ENCODE assay signal across 15 cellular contexts in the genomic region with DNA sequence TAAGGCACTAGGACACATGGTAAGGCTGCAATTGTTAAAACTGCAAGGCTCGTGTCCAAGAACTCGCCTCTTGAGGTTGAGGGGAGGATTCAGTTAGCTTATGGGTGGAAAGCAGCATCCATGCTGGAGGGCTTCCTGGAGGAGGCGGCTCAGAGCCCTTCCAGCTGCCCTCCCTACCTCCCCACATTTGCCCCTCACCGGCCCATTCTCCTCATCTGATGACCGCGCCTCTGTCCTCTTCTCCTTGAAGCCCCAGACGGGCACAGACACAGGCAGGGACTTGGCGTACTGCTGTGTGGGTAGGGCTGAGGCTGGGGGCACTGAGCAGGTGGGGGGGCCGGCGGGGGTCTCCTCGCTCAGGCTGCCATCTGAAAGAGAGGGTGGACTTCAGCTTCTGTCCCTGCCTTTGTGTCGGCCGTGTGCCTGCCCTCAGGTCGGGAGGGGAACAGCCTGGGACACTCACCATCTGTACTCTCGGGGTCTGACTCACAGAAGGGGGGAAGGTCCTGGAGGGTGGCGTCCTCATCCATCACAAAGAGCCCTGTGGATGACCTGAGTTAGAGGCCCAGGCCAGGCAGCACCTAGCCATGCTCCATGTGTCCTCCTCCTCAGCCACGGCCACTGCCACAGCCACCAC. TPM values are rescaled to one million over a fixed set of nuclear protein-coding genes. Genes with fewer than 3 reads are reported as not detected.
DNase-seq lines count a peak whose midpoint lies in the region; ATAC-seq, FAIRE-seq and TF ChIP-seq lines count a peak whose summit lies in the region.
"Had no signal": no experiment of that assay in that cellular context is flagged by ENCODE, and none has a peak within 500 bp of the region (broad histone marks: within the 10 kb centered on the region; RNA-seq: fewer than 3 reads in every experiment).

No MANE protein-coding gene starts in this region.

- peaks cover 4% of the 10 kb centered on the region for H3K9me1 ChIP-seq in K562 (ENCODE audit: control insufficient read depth, insufficient read depth, low read length)

- BruUV-seq in HCT116 (replicated peaks; lab: Mats Ljungman, UMichigan): no TSS peak
- no TSS peak for BruUV-seq in K562 (replicated peaks; lab: Mats Ljungman, UMichigan)

- no peak overlapping the region for H3K4me3 ChIP-seq in BLaER1 treated with 17β-estradiol and CSF1 and Interleukin-3, amounts not matched to agents 10 nM and 100 nM
- no peak overlapping the region for H3K4me3 ChIP-seq in HCT116 (replicated peaks in 1 of 2; ENCODE audit: low read depth in 1 of 2, low read length in 2 of 2)
- H3K4me3 ChIP-seq in K562: no peak overlapping the region
- H3K4me3 ChIP-seq: cardiac muscle cell had no signal

- peak overlapping the region; percentile 87 for H3K4me3 Mint-ChIP-seq in neural crest cell

- in situ Hi-C loops in K562 (cut with MboI): loop anchor here (10.0 kb wide), 1 partner anchor 377 kb away; a partner anchor contains a TSS

- peaks cover 0 to 6% (median 4%) of the 10 kb centered on the region in 11 experiments; a peak in 13 of 22 replicates for H4K20me1 ChIP-seq in BLaER1 treated with 17β-estradiol and CSF1 and Interleukin-3, amounts not matched to agents 10 nM and 100 nM
- no peaks in the 10 kb centered on the region for H4K20me1 ChIP-seq in HCT116 (ENCODE audit: insufficient read depth)
- H4K20me1 ChIP-seq in K562 (replicated peaks; ENCODE audit: control insufficient read depth, insufficient read depth, low read length): peaks cover 4% of the 10 kb centered on the region; the same call in 1 of the 2 replicates

- peak overlapping the region; percentile 92 for H3K27ac Mint-ChIP-seq in neural crest cell (ENCODE audit: unreplicated experiment)
- H3K27ac Mint-ChIP-seq: activated naive CD4-positive, alpha-beta T cell treated with anti-CD3 and anti-CD28 coated beads, Interleukin-2, amount 50 U/mL, for 24 hours had no signal

- H3K27me3 ChIP-seq in BLaER1 treated with 17β-estradiol and CSF1 and Interleukin-3, amounts not matched to agents 10 nM and 100 nM: no peaks in the 10 kb centered on the region
- H3K27me3 ChIP-seq in HCT116 (ENCODE audit: insufficient read depth, low read length) (no peaks in the 10 kb centered on the region), K562 (ENCODE audit: control insufficient read depth in 2 of 2, insufficient read depth in 2 of 2, low read length in 2 of 2) (no peaks in the 10 kb centered on the region)
- H3K27me3 ChIP-seq: cardiac muscle cell had no signal

- H3K27me3 Mint-ChIP-seq in neural crest cell (ENCODE audit: low read depth): peaks cover 9% of the 10 kb centered on the region
- H3K27me3 Mint-ChIP-seq: activated naive CD4-positive, alpha-beta T cell treated with anti-CD3 and anti-CD28 coated beads, Interleukin-2, amount 50 U/mL, for 24 hours had no signal

- H3K9me3 Mint-ChIP-seq in neural crest cell: no peaks in the 10 kb centered on the region
- H3K9me3 Mint-ChIP-seq: activated naive CD4-positive, alpha-beta T cell treated with anti-CD3 and anti-CD28 coated beads, Interleukin-2, amount 50 U/mL, for 24 hours had no signal

- intact Hi-C loops in HCT116 (cut with micrococcal nuclease) (no loop called here), K562 (cut with micrococcal nuclease) (loop anchor here (10.0 kb wide), 1 partner anchor 157 kb away; no protein-coding TSS in a partner anchor)

- no peak for FAIRE-seq in K562 (lab: Jason Lieb, UNC)

- peak overlapping the region in 6 of 11 experiments; percentile 64 to 99 (median 92); a peak in 9 of 22 replicates for H3K4me2 ChIP-seq in BLaER1 treated with 17β-estradiol and CSF1 and Interleukin-3, amounts not matched to agents 10 nM and 100 nM
- H3K4me2 ChIP-seq in HCT116 (ENCODE audit: low read length) (peak overlapping the region; percentile 79; the same call in 1 of the 2 replicates), K562 (ENCODE audit: insufficient read depth, low read length) (no peak overlapping the region)

- H3K4me1 ChIP-seq in BLaER1 treated with 17β-estradiol and CSF1 and Interleukin-3, amounts not matched to agents 10 nM and 100 nM: peaks cover 42 to 79% (median 62%) of the 10 kb centered on the region in 10 experiments
- H3K4me1 ChIP-seq in HCT116 (ENCODE audit: control insufficient read depth in 1 of 2, insufficient read depth in 2 of 2, low read length in 2 of 2) (peaks cover 21 to 50% of the 10 kb centered on the region in 2 experiments; a peak in 3 of 4 replicates), K562 (replicated peaks in 1 of 2; ENCODE audit: control insufficient read depth in 2 of 2, insufficient read depth in 2 of 2, low read length in 2 of 2) (peaks cover 29 to 90% of the 10 kb centered on the region in 2 experiments)

- H3K79me2 ChIP-seq in HCT116 (ENCODE audit: insufficient read depth, low read length): peaks cover 31% of the 10 kb centered on the region
- peaks cover 45% of the 10 kb centered on the region for H3K79me2 ChIP-seq in K562 (ENCODE audit: control insufficient read depth, insufficient read depth, low read length)

- H3K36me3 Mint-ChIP-seq in neural crest cell (ENCODE audit: low read depth): no peaks in the 10 kb centered on the region
- H3K36me3 Mint-ChIP-seq: activated naive CD4-positive, alpha-beta T cell treated with anti-CD3 and anti-CD28 coated beads, Interleukin-2, amount 50 U/mL, for 24 hours had no signal

- no peaks in the 10 kb centered on the region for H3K9me3 ChIP-seq in BLaER1 treated with 17β-estradiol and CSF1 and Interleukin-3, amounts not matched to agents 10 nM and 100 nM (replicated peaks in 1 of 11)
- H3K9me3 ChIP-seq in HCT116 (ENCODE audit: control insufficient read depth in 1 of 2, insufficient read depth in 1 of 2, low read depth in 1 of 2, low read length in 2 of 2) (no peaks in the 10 kb centered on the region), K562 (replicated peaks; ENCODE audit: control insufficient read depth, insufficient read depth, low read depth, low read length) (no peaks in the 10 kb centered on the region)

- POLR2A ChIA-PET in HCT116 (lab: Charles Lee) (no interaction called here), K562 (lab: Yijun Ruan, JAX) (no interaction called here)

- ATAC-seq in HCT116 (no peak), K562 (no peak)
- ATAC-seq: left colon had no signal

- no peak for TF ChIP-seq RAD21 in HCT116 (IDR thresholded peaks at IDR 0.05; ENCODE audit: low read depth)
- TF ChIP-seq RAD21 in K562 (CRISPR knock-in tag; conservative IDR thresholded peaks at IDR 0.05 in 1 of 2, IDR thresholded peaks at IDR 0.05 in 1 of 2): no peak

- DNase-seq in HCT116 (ENCODE audit: low read depth, low spot score) (no peak), K562 (ENCODE audit: extremely low read depth in 1 of 4, low spot score in 3 of 4) (no peak), neural crest cell (ENCODE audit: low read depth, low spot score) (no peak), mesenteric fat pad (ENCODE audit: low spot score) (no peak), NCI-H526 (lab: John Stamatoyannopoulos, UW) (no peak), OCI-M2 (lab: John Stamatoyannopoulos, UW; ENCODE audit: unreplicated experiment) (no peak)
- DNase-seq: C1 segment of cervical spinal cord, DMS79 treated with DMSO at 0.1 percent for 48 hours, left colon, NCI-H1105 treated with DMSO at 0.1 percent for 48 hours, NCI-H226 had no signal

- CTCF ChIA-PET in HCT116 (lab: Charles Lee) (no interaction called here), K562 (lab: Yijun Ruan, JAX; ENCODE audit: low intra/inter-chr PET ratio) (interaction anchor here (0.7 kb wide), 1 partner anchor 69 kb away, joined by 3 read pairs; no protein-coding TSS in a partner anchor)

- TF ChIP-seq POLR2A in HCT116 (IDR thresholded peaks at IDR 0.05; ENCODE audit: borderline replicate concordance, extremely low read depth, insufficient read depth, insufficient read length): no peak
- TF ChIP-seq POLR2A in K562 (conservative IDR thresholded peaks at IDR 0.05): no peak

- peaks cover 0 to 40% (median 13%) of the 10 kb centered on the region in 11 experiments; a peak in 13 of 22 replicates for H3K36me3 ChIP-seq in BLaER1 treated with 17β-estradiol and CSF1 and Interleukin-3, amounts not matched to agents 10 nM and 100 nM
- peaks cover 0 to 9% of the 10 kb centered on the region in 2 experiments; a peak in 1 of 4 replicates for H3K36me3 ChIP-seq in HCT116 (ENCODE audit: control insufficient read depth in 1 of 2, insufficient read depth in 2 of 2, low read length in 2 of 2)
- peaks cover 44% of the 10 kb centered on the region for H3K36me3 ChIP-seq in K562 (ENCODE audit: control insufficient read depth, insufficient read depth, low read length)
- H3K36me3 ChIP-seq: cardiac muscle cell had no signal

- TF ChIP-seq EP300 in K562 (IDR thresholded peaks at IDR 0.05; ENCODE audit: low read length): no peak

- 92% methylated on average over 10 of the region's 17 CpGs for WGBS in K562 (ENCODE audit: insufficient coverage, low coverage, missing lambda C conversion rate)

- H3K9me2 ChIP-seq in HCT116 (ENCODE audit: insufficient read depth): no peaks in the 10 kb centered on the region

- peak overlapping the region in 9 of 11 experiments; percentile 16 to 98 (median 34); a peak in 10 of 22 replicates for H3K9ac ChIP-seq in BLaER1 treated with 17β-estradiol and CSF1 and Interleukin-3, amounts not matched to agents 10 nM and 100 nM
- H3K9ac ChIP-seq in HCT116 (ENCODE audit: low read length) (no peak overlapping the region), K562 (ENCODE audit: insufficient read depth in 1 of 2, low read depth in 2 of 2, low read length in 2 of 2) (peak overlapping the region in 1 of 2 experiments; percentile 81; a peak in 2 of 4 replicates)

- H2AFZ ChIP-seq in HCT116 (ENCODE audit: low read depth, low read length, poor library complexity, severe bottlenecking) (no peak overlapping the region), K562 (ENCODE audit: low read depth, low read length) (no peak overlapping the region)

- no peak for TF ChIP-seq CTCF in HCT116 (IDR thresholded peaks at IDR 0.05 in 2 of 3, conservative IDR thresholded peaks at IDR 0.05 in 1 of 3; ENCODE audit: borderline replicate concordance in 1 of 3, insufficient read depth in 1 of 3, low read depth in 2 of 3, low read length in 2 of 3)
- TF ChIP-seq CTCF in K562 (IDR thresholded peaks at IDR 0.05 in 2 of 3, conservative IDR thresholded peaks at IDR 0.05 in 1 of 3; ENCODE audit: insufficient read depth in 2 of 3, low read depth in 1 of 3, low read length in 3 of 3): no peak
- no peak for TF ChIP-seq CTCF in neural crest cell (conservative IDR thresholded peaks at IDR 0.05)

- peak overlapping the region in 5 of 11 experiments; percentile 8 to 52 (median 25); a peak in 9 of 22 replicates for H3K27ac ChIP-seq in BLaER1 treated with 17β-estradiol and CSF1 and Interleukin-3, amounts not matched to agents 10 nM and 100 nM
- peak overlapping the region; percentile 83 for H3K27ac ChIP-seq in HCT116 (ENCODE audit: low read depth, low read length)
- peak overlapping the region; percentile 26; the same call in 2 of the 3 replicates for H3K27ac ChIP-seq in K562 (ENCODE audit: extremely low read depth, low read depth, low read length)

- peaks cover 33% of the 10 kb centered on the region for H3K4me1 Mint-ChIP-seq in neural crest cell

- RAD21 ChIA-PET in HCT116 (lab: Charles Lee; ENCODE audit: low non-redundant PET in 1 of 2, low total read pairs in 2 of 2, uncharacterized antibody in 2 of 2, unreplicated experiment in 2 of 2): no interaction called here

RNA-seq across cellular contexts. Expression of a gene that starts 4.1 kb away (rescaled TPM):
- total RNA-seq in HCT116 (2021; ENCODE audit: unreplicated experiment) (129 TPM), K562 (2014; rRNA removed) (56.0 and 59.3 TPM in 2 replicates), K562 (2014; rRNA removed; fragmentation: Illumina TruSeq; extraction: Trizol) (12.3 and 18.1 TPM in 2 replicates), K562 (2015; rRNA removed; fragmentation: Illumina TruSeq; extraction: Trizol) (25.3 and 29.4 TPM in 2 replicates), K562 (2021) (84.9 and 85.4 TPM in 2 replicates), neural crest cell (131 and 135 TPM in 2 replicates), mesenteric fat pad (57.6 TPM)
- 53.4 and 61.0 TPM in 2 replicates for polyA plus RNA-seq in HCT116 (2012)
- 168 and 404 TPM in 2 replicates for total RNA-seq in K562 (2011; cell fraction: chromatin; rRNA removed; ENCODE audit: low replicate concordance)
- 252 and 258 TPM in 2 replicates for total RNA-seq in K562 (2011; cell fraction: nucleolus; rRNA removed)
- total RNA-seq in K562 (2011; cell fraction: nucleoplasm; rRNA removed): 178 and 185 TPM in 2 replicates
- polyA plus RNA-seq in K562 (2011; rRNA removed) (13.7 and 21.3 TPM in 2 replicates), K562 (2014; fragmentation: Illumina TruSeq; extraction: Trizol) (26.7 and 30.0 TPM in 2 replicates), K562 (2014; fragmentation: Nextera tagmentation; extraction: Ambion mirVana) (1 to 10 TPM; 2.8 to 3.1 TPM), K562 (2014; rRNA removed) (64.0 and 71.3 TPM in 2 replicates)
- polyA plus RNA-seq in K562 (2011; cell fraction: cytosol; rRNA removed): 12.2 and 25.9 TPM in 2 replicates
- 123 and 164 TPM in 2 replicates for polyA plus RNA-seq in K562 (2011; cell fraction: nucleus; rRNA removed)
- 56.7 and 64.2 TPM in 2 replicates for polyA plus RNA-seq in K562 (2012)
- 6.7 and 8.2 TPM in 2 replicates for polyA minus RNA-seq in K562 (2011; rRNA and poly(A)+ RNA removed)
- 22.8 and 136 TPM in 2 replicates for polyA minus RNA-seq in K562 (2011; cell fraction: cytosol; rRNA and poly(A)+ RNA removed)
- polyA minus RNA-seq in K562 (2011; cell fraction: nucleus; rRNA and poly(A)+ RNA removed): 48.2 and 49.9 TPM in 2 replicates

RNA-seq across cellular contexts. Expression of a gene that starts 5.7 kb away (rescaled TPM):
- 70.6 TPM for total RNA-seq in HCT116 (2021; ENCODE audit: unreplicated experiment)
- 49.3 and 54.5 TPM in 2 replicates for polyA plus RNA-seq in HCT116 (2012)
- 24.5 and 49.9 TPM in 2 replicates for total RNA-seq in K562 (2011; cell fraction: chromatin; rRNA removed; ENCODE audit: low replicate concordance)
- total RNA-seq in K562 (2011; cell fraction: nucleolus; rRNA removed): 34.3 and 39.9 TPM in 2 replicates
- total RNA-seq in K562 (2011; cell fraction: nucleoplasm; rRNA removed): 26.9 and 29.9 TPM in 2 replicates
- 25.7 and 33.8 TPM in 2 replicates for total RNA-seq in K562 (2014; rRNA removed)
- 5.7 and 6.9 TPM in 2 replicates for total RNA-seq in K562 (2014; rRNA removed; fragmentation: Illumina TruSeq; extraction: Trizol)
- total RNA-seq in K562 (2015; rRNA removed; fragmentation: Illumina TruSeq; extraction: Trizol): 13.5 and 14.4 TPM in 2 replicates
- 50.1 and 50.3 TPM in 2 replicates for total RNA-seq in K562 (2021)
- 17.1 and 22.4 TPM in 2 replicates for polyA plus RNA-seq in K562 (2011; rRNA removed)
- polyA plus RNA-seq in K562 (2011; cell fraction: cytosol; rRNA removed): 34.5 and 68.9 TPM in 2 replicates
- 33.2 and 55.4 TPM in 2 replicates for polyA plus RNA-seq in K562 (2011; cell fraction: nucleus; rRNA removed)
- 31.8 and 37.6 TPM in 2 replicates for polyA plus RNA-seq in K562 (2012)
- polyA plus RNA-seq in K562 (2014; fragmentation: Illumina TruSeq; extraction: Trizol): 39.0 and 40.7 TPM in 2 replicates
- 1 to 10 TPM; 1.2 TPM for polyA plus RNA-seq in K562 (2014; fragmentation: Nextera tagmentation; extraction: Ambion mirVana)
- 38.2 and 45.4 TPM in 2 replicates for polyA plus RNA-seq in K562 (2014; rRNA removed)
- 7.8 and 10.3 TPM in 2 replicates for polyA minus RNA-seq in K562 (2011; rRNA and poly(A)+ RNA removed)
- polyA minus RNA-seq in K562 (2011; cell fraction: cytosol; rRNA and poly(A)+ RNA removed): 17.4 and 21.4 TPM in 2 replicates
- polyA minus RNA-seq in K562 (2011; cell fraction: nucleus; rRNA and poly(A)+ RNA removed): 18.2 and 22.4 TPM in 2 replicates
- 38.6 and 39.6 TPM in 2 replicates for total RNA-seq in neural crest cell
- total RNA-seq in mesenteric fat pad: 38.8 TPM

RNA-seq across cellular contexts. Expression of a gene that starts 6.0 kb away (rescaled TPM):
- total RNA-seq in HCT116 (2021; ENCODE audit: unreplicated experiment) (32.9 TPM), K562 (2014; rRNA removed) (3.8 and 6.8 TPM in 2 replicates), K562 (2014; rRNA removed; fragmentation: Illumina TruSeq; extraction: Trizol) (2.6 and 3.2 TPM in 2 replicates), K562 (2015; rRNA removed; fragmentation: Illumina TruSeq; extraction: Trizol) (2.4 and 3.5 TPM in 2 replicates), K562 (2021) (14.2 and 16.0 TPM in 2 replicates), neural crest cell (30.5 and 34.5 TPM in 2 replicates), mesenteric fat pad (39.9 TPM)
- polyA plus RNA-seq in HCT116 (2012): 25.9 and 27.8 TPM in 2 replicates
- total RNA-seq in K562 (2011; cell fraction: chromatin; rRNA removed; ENCODE audit: low replicate concordance): 34.8 and 78.7 TPM in 2 replicates
- 40.9 and 43.4 TPM in 2 replicates for total RNA-seq in K562 (2011; cell fraction: nucleolus; rRNA removed)
- total RNA-seq in K562 (2011; cell fraction: nucleoplasm; rRNA removed): 33.2 and 34.5 TPM in 2 replicates
- polyA plus RNA-seq in K562 (2011; rRNA removed) (7.4 and 10.5 TPM in 2 replicates), K562 (2014; fragmentation: Illumina TruSeq; extraction: Trizol) (8.7 and 11.7 TPM in 2 replicates), K562 (2014; fragmentation: Nextera tagmentation; extraction: Ambion mirVana) (under 1 TPM; 0.42 to 0.46 TPM), K562 (2014; rRNA removed) (14.7 and 18.2 TPM in 2 replicates)
- 8.7 and 14.7 TPM in 2 replicates for polyA plus RNA-seq in K562 (2011; cell fraction: cytosol; rRNA removed)
- 33.2 and 48.4 TPM in 2 replicates for polyA plus RNA-seq in K562 (2011; cell fraction: nucleus; rRNA removed)
- polyA plus RNA-seq in K562 (2012): 15.8 and 16.9 TPM in 2 replicates
- 5.7 and 7.2 TPM in 2 replicates for polyA minus RNA-seq in K562 (2011; rRNA and poly(A)+ RNA removed)
- polyA minus RNA-seq in K562 (2011; cell fraction: cytosol; rRNA and poly(A)+ RNA removed): 9.1 and 9.2 TPM in 2 replicates
- 12.3 and 15.3 TPM in 2 replicates for polyA minus RNA-seq in K562 (2011; cell fraction: nucleus; rRNA and poly(A)+ RNA removed)

RNA-seq across cellular contexts. Expression of a gene that starts 20.5 kb away (rescaled TPM):
- total RNA-seq in HCT116 (2021; ENCODE audit: unreplicated experiment) (236 TPM), K562 (2014; rRNA removed) (61.3 and 79.5 TPM in 2 replicates), K562 (2014; rRNA removed; fragmentation: Illumina TruSeq; extraction: Trizol) (14.0 and 23.3 TPM in 2 replicates), K562 (2015; rRNA removed; fragmentation: Illumina TruSeq; extraction: Trizol) (43.5 and 44.6 TPM in 2 replicates), K562 (2021) (156 and 169 TPM in 2 replicates), neural crest cell (453 and 466 TPM in 2 replicates), mesenteric fat pad (99.4 TPM)
- 179 and 183 TPM in 2 replicates for polyA plus RNA-seq in HCT116 (2012)
- total RNA-seq in K562 (2011; cell fraction: chromatin; rRNA removed; ENCODE audit: low replicate concordance): 128 and 364 TPM in 2 replicates
- total RNA-seq in K562 (2011; cell fraction: nucleolus; rRNA removed): 274 and 281 TPM in 2 replicates
- total RNA-seq in K562 (2011; cell fraction: nucleoplasm; rRNA removed): 195 and 218 TPM in 2 replicates
- polyA plus RNA-seq in K562 (2011; rRNA removed) (33.0 and 58.6 TPM in 2 replicates), K562 (2014; fragmentation: Illumina TruSeq; extraction: Trizol) (61.7 and 81.3 TPM in 2 replicates), K562 (2014; fragmentation: Nextera tagmentation; extraction: Ambion mirVana) (1 to 10 TPM; 4.9 to 9.3 TPM), K562 (2014; rRNA removed) (68.1 and 75.0 TPM in 2 replicates)
- polyA plus RNA-seq in K562 (2011; cell fraction: cytosol; rRNA removed): 39.8 and 67.6 TPM in 2 replicates
- 302 and 359 TPM in 2 replicates for polyA plus RNA-seq in K562 (2011; cell fraction: nucleus; rRNA removed)
- 104 and 153 TPM in 2 replicates for polyA plus RNA-seq in K562 (2012)
- 22.8 and 25.3 TPM in 2 replicates for polyA minus RNA-seq in K562 (2011; rRNA and poly(A)+ RNA removed)
- polyA minus RNA-seq in K562 (2011; cell fraction: cytosol; rRNA and poly(A)+ RNA removed): 60.9 and 84.8 TPM in 2 replicates
- 81.6 and 99.6 TPM in 2 replicates for polyA minus RNA-seq in K562 (2011; cell fraction: nucleus; rRNA and poly(A)+ RNA removed)

RNA-seq across cellular contexts. Expression of a gene that starts 25.2 kb away (rescaled TPM):
- total RNA-seq in HCT116 (2021; ENCODE audit: unreplicated experiment): 0.71 TPM
- 0.57 and 0.85 TPM in 2 replicates for polyA plus RNA-seq in HCT116 (2012)
- total RNA-seq in K562 (2011; cell fraction: chromatin; rRNA removed; ENCODE audit: low replicate concordance): 0.93 TPM in 1 of 2 replicates, not detected in the other
- 1.8 TPM in 2 replicates for total RNA-seq in K562 (2011; cell fraction: nucleolus; rRNA removed)
- 0.37 and 0.46 TPM in 2 replicates for total RNA-seq in K562 (2011; cell fraction: nucleoplasm; rRNA removed)
- 0.90 and 0.95 TPM in 2 replicates for total RNA-seq in K562 (2014; rRNA removed)
- 0.33 TPM in 1 of 2 replicates, not detected in the other for total RNA-seq in K562 (2014; rRNA removed; fragmentation: Illumina TruSeq; extraction: Trizol)
- total RNA-seq in K562 (2015; rRNA removed; fragmentation: Illumina TruSeq; extraction: Trizol): 0.19 and 0.43 TPM in 2 replicates
- total RNA-seq in K562 (2021): 0.55 and 0.76 TPM in 2 replicates
- polyA plus RNA-seq in K562 (2011; rRNA removed): 0.06 and 0.31 TPM in 2 replicates
- 0.04 and 0.36 TPM in 2 replicates for polyA plus RNA-seq in K562 (2011; cell fraction: cytosol; rRNA removed)
- 0.24 and 0.27 TPM in 2 replicates for polyA plus RNA-seq in K562 (2011; cell fraction: nucleus; rRNA removed)
- polyA plus RNA-seq in K562 (2012): 0.50 and 0.56 TPM in 2 replicates
- 0.15 TPM in 1 of 2 replicates, not detected in the other for polyA plus RNA-seq in K562 (2014; fragmentation: Illumina TruSeq; extraction: Trizol)
- under 1 TPM in 1 of 2 experiments, not detected in 1; 0.13 TPM for polyA plus RNA-seq in K562 (2014; fragmentation: Nextera tagmentation; extraction: Ambion mirVana)
- polyA plus RNA-seq in K562 (2014; rRNA removed): 0.09 and 0.44 TPM in 2 replicates
- polyA minus RNA-seq in K562 (2011; rRNA and poly(A)+ RNA removed): 0.11 TPM in 1 of 2 replicates, not detected in the other
- 0.67 and 0.73 TPM in 2 replicates for polyA minus RNA-seq in K562 (2011; cell fraction: cytosol; rRNA and poly(A)+ RNA removed)
- polyA minus RNA-seq in K562 (2011; cell fraction: nucleus; rRNA and poly(A)+ RNA removed): 0.67 and 0.81 TPM in 2 replicates
- 0.12 and 0.41 TPM in 2 replicates for total RNA-seq in neural crest cell
- 2.3 TPM for total RNA-seq in mesenteric fat pad
- total RNA-seq: cardiac muscle cell, SK-MEL-5 had no signal
- polyA plus RNA-seq: cardiac muscle cell had no signal
